34 cellular contexts compared by ENCODE assay signal in genomic region chr5:119177226-119177625, GRCh38.
"Had no signal": no experiment of that assay in that cellular context is flagged by ENCODE, and none has a peak within 500 bp of the region (broad histone marks: within the 10 kb centered on the region; RNA-seq: fewer than 3 reads in every experiment).

No MANE protein-coding gene starts in this region.

- H3K9me3 Mint-ChIP-seq: activated CD4-positive, alpha-beta T cell treated with anti-CD3 and anti-CD28 coated beads, Interleukin-2, amount 10 ng/mL, durations not matched to agents 24 days and 14 days; activated CD8-positive, alpha-beta T cell treated with anti-CD3 and anti-CD28 coated beads for 36 hours; activated naive CD8-positive, alpha-beta T cell treated with anti-CD3 and anti-CD28 coated beads for 36 hours; activated T-cell treated with anti-CD3 and anti-CD28 coated beads, Interleukin-2, amount 50 U/mL, for 72 hours; activated T-helper 17 cell treated with anti-CD3 and anti-CD28 coated beads, Interleukin-2, amount 50 U/mL, for 72 hours; T-helper 1 cell treated with Interleukin-12 subunit alpha and Interleukin-12 subunit beta and Interleukin-4 antibody, amounts not matched to agents 30 μg/mL and 1 μg/mL, for 36 hours; T-helper 2 cell treated with Interferon-gamma antibody and Interleukin-4, amounts not matched to agents 5 μg/mL and 100 μg/mL, for 36 hours had no signal

- H3K9ac ChIP-seq: SK-N-SH had no signal

- H3K4me3 ChIP-seq: K562, Peyer's patch, SJSA1 had no signal

- H3K9me3 ChIP-seq: Peyer's patch, SJSA1, SK-N-SH had no signal

- H3K27me3 Mint-ChIP-seq: activated CD4-positive, alpha-beta T cell treated with anti-CD3 and anti-CD28 coated beads, Interleukin-2, amount 10 ng/mL, durations not matched to agents 24 days and 14 days; activated CD8-positive, alpha-beta T cell treated with anti-CD3 and anti-CD28 coated beads for 36 hours; activated naive CD8-positive, alpha-beta T cell treated with anti-CD3 and anti-CD28 coated beads for 36 hours; activated T-helper 17 cell treated with anti-CD3 and anti-CD28 coated beads, Interleukin-2, amount 50 U/mL, for 72 hours had no signal

- DNase-seq: activated CD4-positive, alpha-beta T cell treated with anti-CD3 and anti-CD28 coated beads, Interleukin-2, amount 10 ng/mL, durations not matched to agents 24 days and 14 days; activated CD4-positive, alpha-beta T cell treated with anti-CD3 and anti-CD28 coated beads, Interleukin-2, amount 50 U/mL, for 4 hours; activated CD8-positive, alpha-beta T cell treated with anti-CD3 and anti-CD28 coated beads for 36 hours; activated effector memory CD4-positive, alpha-beta T cell treated with anti-CD3 and anti-CD28 coated beads, Interleukin-2, amount 50 U/mL, for 16 hours; activated naive CD4-positive, alpha-beta T cell; activated naive CD4-positive, alpha-beta T cell treated with anti-CD3 and anti-CD28 coated beads, Interleukin-2, amount 50 U/mL, for 16 hours; activated naive CD8-positive, alpha-beta T cell treated with anti-CD3 and anti-CD28 coated beads for 36 hours; activated T-cell treated with anti-CD3 and anti-CD28 coated beads, Interleukin-2, amount 50 U/mL, for 1 hour; activated T-cell treated with anti-CD3 and anti-CD28 coated beads, Interleukin-2, amount 50 U/mL, for 72 hours; amniotic stem cell; aorta; brain microvascular endothelial cell; NCI-H1048; NCI-H1105 treated with DMSO at 0.1 percent for 48 hours; NCI-H1436; NCI-H1694; NCI-H1930; NCI-H2081 treated with DMSO at 0.1 percent for 48 hours; NCI-H226; NCI-H446 treated with DMSO at 0.1 percent for 48 hours; NCI-H524; NK-92 treated with Interleukin-12 subunit alpha and Interleukin-12 subunit beta, amount 100 ng/mL, for 24 hours; PC-3; Peyer's patch; RPMI8226; SHP77 treated with DMSO at 0.1 percent for 48 hours; SK-N-SH; WERI-Rb-1 had no signal

- ATAC-seq: activated CD8-positive, alpha-beta T cell treated with anti-CD3 and anti-CD28 coated beads for 36 hours; activated T-cell treated with anti-CD3 and anti-CD28 coated beads, Interleukin-2, amount 50 U/mL, for 72 hours; activated T-helper 17 cell treated with anti-CD3 and anti-CD28 coated beads, Interleukin-2, amount 50 U/mL, for 72 hours; K562; PC-3 had no signal

- H3K27me3 ChIP-seq: brain microvascular endothelial cell, Peyer's patch, SJSA1 had no signal

- H3K4me2 ChIP-seq: SK-N-SH had no signal

- H3K27ac Mint-ChIP-seq: activated CD4-positive, alpha-beta T cell treated with anti-CD3 and anti-CD28 coated beads, Interleukin-2, amount 10 ng/mL, durations not matched to agents 24 days and 14 days; activated CD8-positive, alpha-beta T cell treated with anti-CD3 and anti-CD28 coated beads for 36 hours; activated naive CD8-positive, alpha-beta T cell treated with anti-CD3 and anti-CD28 coated beads for 36 hours; activated T-cell treated with anti-CD3 and anti-CD28 coated beads, Interleukin-2, amount 50 U/mL, for 72 hours; activated T-helper 17 cell treated with anti-CD3 and anti-CD28 coated beads, Interleukin-2, amount 50 U/mL, for 72 hours; T-helper 1 cell treated with Interleukin-12 subunit alpha and Interleukin-12 subunit beta and Interleukin-4 antibody, amounts not matched to agents 30 μg/mL and 1 μg/mL, for 36 hours; T-helper 2 cell treated with Interferon-gamma antibody and Interleukin-4, amounts not matched to agents 5 μg/mL and 100 μg/mL, for 36 hours had no signal

- H3K4me1 ChIP-seq: Peyer's patch had no signal

- FAIRE-seq: K562, TTC549 had no signal

- H3K4me1 Mint-ChIP-seq: activated T-helper 17 cell treated with anti-CD3 and anti-CD28 coated beads, Interleukin-2, amount 50 U/mL, for 72 hours had no signal

- H3K36me3 ChIP-seq: brain microvascular endothelial cell, SJSA1 had no signal

- H3K27ac ChIP-seq: brain microvascular endothelial cell, Peyer's patch, SJSA1, WERI-Rb-1 had no signal

- H3K4me3 Mint-ChIP-seq: activated CD4-positive, alpha-beta T cell treated with anti-CD3 and anti-CD28 coated beads, Interleukin-2, amount 10 ng/mL, durations not matched to agents 24 days and 14 days; activated CD8-positive, alpha-beta T cell treated with anti-CD3 and anti-CD28 coated beads for 36 hours; activated naive CD8-positive, alpha-beta T cell treated with anti-CD3 and anti-CD28 coated beads for 36 hours; activated T-cell treated with anti-CD3 and anti-CD28 coated beads, Interleukin-2, amount 50 U/mL, for 72 hours; activated T-helper 17 cell treated with anti-CD3 and anti-CD28 coated beads, Interleukin-2, amount 50 U/mL, for 72 hours; T-helper 1 cell treated with Interleukin-12 subunit alpha and Interleukin-12 subunit beta and Interleukin-4 antibody, amounts not matched to agents 30 μg/mL and 1 μg/mL, for 36 hours; T-helper 2 cell treated with Interferon-gamma antibody and Interleukin-4, amounts not matched to agents 5 μg/mL and 100 μg/mL, for 36 hours had no signal
